In the genomic region with DNA sequence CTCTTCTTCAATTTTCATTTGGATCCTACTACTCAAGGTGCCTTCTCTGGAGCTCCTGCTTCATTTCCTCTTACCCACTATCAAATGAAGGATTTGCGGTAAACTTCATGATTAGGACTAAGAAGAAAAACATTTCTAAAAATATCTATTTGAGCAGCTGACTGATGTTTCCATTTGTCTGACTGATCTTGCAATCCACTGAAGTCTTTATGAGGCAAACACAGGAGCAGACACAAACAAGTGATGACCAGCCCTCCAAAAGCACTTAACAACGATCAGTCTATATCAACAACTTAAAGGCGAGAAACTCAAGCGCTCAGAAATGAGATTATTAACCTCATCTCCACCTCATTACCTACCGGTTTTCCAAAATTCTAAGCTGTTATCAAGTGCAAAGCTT, we compare ENCODE assay signal across 21 cellular contexts. TPM values are rescaled to one million over a fixed set of nuclear protein-coding genes. Genes with fewer than 3 reads are reported as not detected.
DNase-seq lines count a peak whose midpoint lies in the region; ATAC-seq and TF ChIP-seq lines count a peak whose summit lies in the region.
"Had no signal": no experiment of that assay in that cellular context is flagged by ENCODE, and none has a peak within 500 bp of the region (broad histone marks: within the 10 kb centered on the region; RNA-seq: fewer than 3 reads in every experiment).

No MANE protein-coding gene starts in this region.

- H2AFZ ChIP-seq in hepatocyte, result no peak overlapping the region

- peak; percentile 9 for DNase-seq in brain microvascular endothelial cell
- DNase-seq in hepatocyte (ENCODE audit: low spot score), result no peak
- DNase-seq in caudate nucleus (lab: John Stamatoyannopoulos, UW), result no peak
- no peak for DNase-seq in thyroid gland
- DNase-seq: activated CD4-positive, alpha-beta T cell treated with anti-CD3 and anti-CD28 coated beads for 48 hours; activated CD8-positive, alpha-beta memory T cell treated with anti-CD3 and anti-CD28 coated beads, Interleukin-2, amount 10 ng/mL, durations not matched to agents 7 days and 5 days; CD4-positive, CD25-positive, alpha-beta regulatory T cell; effector memory CD4-positive, alpha-beta T cell; KBM-7; MV-4-11; NCI-H2171 treated with DMSO at 0.1 percent for 48 hours; NCI-H526 treated with DMSO at 0.1 percent for 48 hours; T-helper 1 cell had no signal

- H3K36me3 ChIP-seq in BLaER1 treated with 17β-estradiol and CSF1 and Interleukin-3, amounts not matched to agents 10 nM and 100 nM, result peaks cover 0 to 69% (median 6%) of the 10 kb centered on the region in 11 experiments; a peak in 11 of 22 replicates
- H3K36me3 ChIP-seq in HUES6 (ENCODE audit: control insufficient read depth, insufficient read depth, low read length) (no peaks in the 10 kb centered on the region), brain microvascular endothelial cell (replicated peaks) (no peaks in the 10 kb centered on the region), hepatocyte (replicated peaks; ENCODE audit: insufficient read depth, low read depth) (no peaks in the 10 kb centered on the region), thyroid gland (no peaks in the 10 kb centered on the region)
- H3K36me3 ChIP-seq: esophagus muscularis mucosa, HAP-1 had no signal

- peak overlapping the region in 1 of 11 experiments; percentile 24; a peak in 2 of 22 replicates for H3K27ac ChIP-seq in BLaER1 treated with 17β-estradiol and CSF1 and Interleukin-3, amounts not matched to agents 10 nM and 100 nM
- 0 out of 2 replicates have a peak overlapping the region, but pooled peaks have one; percentile 2 for H3K27ac ChIP-seq in HUES6 (ENCODE audit: low read depth, low read length)
- no peak overlapping the region for H3K27ac ChIP-seq in brain microvascular endothelial cell
- H3K27ac ChIP-seq in hepatocyte, result no peak overlapping the region
- no peak overlapping the region for H3K27ac ChIP-seq in caudate nucleus (ENCODE audit: low read depth, low read length)
- H3K27ac ChIP-seq in thyroid gland, result no peak overlapping the region
- H3K27ac ChIP-seq: esophagus muscularis mucosa had no signal

- H3K9me3 ChIP-seq in BLaER1 treated with 17β-estradiol and CSF1 and Interleukin-3, amounts not matched to agents 10 nM and 100 nM (replicated peaks in 1 of 11), result peaks cover 6 to 29% (median 21%) of the 10 kb centered on the region in 11 experiments; a peak in 18 of 22 replicates
- H3K9me3 ChIP-seq in HUES6 (ENCODE audit: control insufficient read depth, insufficient read depth, low read depth, low read length), result 0 out of 2 replicates have a peak, but pooled peaks cover 9% of the 10 kb centered on the region
- H3K9me3 ChIP-seq in hepatocyte (ENCODE audit: low read depth), result no peaks in the 10 kb centered on the region
- H3K9me3 ChIP-seq in thyroid gland, result no peaks in the 10 kb centered on the region
- H3K9me3 ChIP-seq: esophagus muscularis mucosa, HAP-1 had no signal

- WGBS in hepatocyte (ENCODE audit: low lambda C conversion rate, missing lambda C conversion rate), result 59% methylated on average over 5 of the region's 5 CpGs
- 63 to 73% methylated on average over 5 of the region's 5 CpGs for WGBS in thyroid gland, 2 donors

- H3K27me3 ChIP-seq in BLaER1 treated with 17β-estradiol and CSF1 and Interleukin-3, amounts not matched to agents 10 nM and 100 nM, result no peaks in the 10 kb centered on the region
- H3K27me3 ChIP-seq in HUES6 (ENCODE audit: control insufficient read depth, insufficient read depth, low read length) (no peaks in the 10 kb centered on the region), brain microvascular endothelial cell (replicated peaks) (no peaks in the 10 kb centered on the region), hepatocyte (no peaks in the 10 kb centered on the region), thyroid gland (no peaks in the 10 kb centered on the region)
- H3K27me3 ChIP-seq: esophagus muscularis mucosa had no signal

- H3K9me2 ChIP-seq in hepatocyte (replicated peaks; ENCODE audit: insufficient read depth), result no peaks in the 10 kb centered on the region

- no peak overlapping the region for H3K9ac ChIP-seq in BLaER1 treated with 17β-estradiol and CSF1 and Interleukin-3, amounts not matched to agents 10 nM and 100 nM
- H3K9ac ChIP-seq in HUES6 (ENCODE audit: low read length), result no peak overlapping the region

- in situ Hi-C loops in brain microvascular endothelial cell (cut with HindIII; ENCODE audit: low pct_ligation_motif_present, low sequenced_read_pairs), result no loop called here

- H3K4me2 ChIP-seq in BLaER1 treated with 17β-estradiol and CSF1 and Interleukin-3, amounts not matched to agents 10 nM and 100 nM, result peak overlapping the region in 9 of 11 experiments; percentile 3 to 50 (median 17); a peak in 9 of 22 replicates
- H3K4me2 ChIP-seq in hepatocyte, result peak overlapping the region; percentile 23

- peaks cover 68% of the 10 kb centered on the region for H3K79me2 ChIP-seq in hepatocyte

- no peak for ATAC-seq in GM21423 (IDR thresholded peaks at IDR 0.05; ENCODE audit: unreplicated experiment)
- ATAC-seq in GM21619 (IDR thresholded peaks at IDR 0.05; ENCODE audit: unreplicated experiment), result no peak
- ATAC-seq: activated CD8-positive, alpha-beta memory T cell treated with anti-CD3 and anti-CD28 coated beads, Interleukin-2, amount 10 ng/mL, durations not matched to agents 7 days and 5 days; activated T-helper 17 cell treated with anti-CD3 and anti-CD28 coated beads, Interleukin-2, amount 50 U/mL, for 72 hours; left lobe of liver had no signal

- no peak for TF ChIP-seq POLR2A in thyroid gland (IDR thresholded peaks at IDR 0.05)

- peaks cover 0 to 33% (median 8%) of the 10 kb centered on the region in 10 experiments; a peak in 14 of 20 replicates for H3K4me1 ChIP-seq in BLaER1 treated with 17β-estradiol and CSF1 and Interleukin-3, amounts not matched to agents 10 nM and 100 nM
- peaks cover 33% of the 10 kb centered on the region for H3K4me1 ChIP-seq in HUES6 (ENCODE audit: control insufficient read depth, insufficient read depth, low read length)
- H3K4me1 ChIP-seq in hepatocyte (ENCODE audit: insufficient read depth), result no peaks in the 10 kb centered on the region
- peaks cover 0 to 7% of the 10 kb centered on the region in 2 donors for H3K4me1 ChIP-seq in thyroid gland

- intact Hi-C loops in thyroid gland (cut with DNase I), result no loop called here

- peaks cover 0 to 89% (median 0%) of the 10 kb centered on the region in 11 experiments; a peak in 5 of 22 replicates for H4K20me1 ChIP-seq in BLaER1 treated with 17β-estradiol and CSF1 and Interleukin-3, amounts not matched to agents 10 nM and 100 nM
- no peaks in the 10 kb centered on the region for H4K20me1 ChIP-seq in hepatocyte (ENCODE audit: insufficient read depth, poor library complexity, severe bottlenecking)

- H3K4me3 ChIP-seq in BLaER1 treated with 17β-estradiol and CSF1 and Interleukin-3, amounts not matched to agents 10 nM and 100 nM, result no peak overlapping the region
- H3K4me3 ChIP-seq in HUES6 (ENCODE audit: low read depth, low read length), result no peak overlapping the region
- no peak overlapping the region for H3K4me3 ChIP-seq in brain microvascular endothelial cell (ENCODE audit: low read depth, low read length)
- H3K4me3 ChIP-seq in hepatocyte, result no peak overlapping the region
- H3K4me3 ChIP-seq in thyroid gland (replicated peaks in 1 of 3), result no peak overlapping the region
- H3K4me3 ChIP-seq: esophagus muscularis mucosa, HAP-1 had no signal

- TF ChIP-seq CTCF in brain microvascular endothelial cell (IDR thresholded peaks at IDR 0.05; ENCODE audit: low read depth, low read length, missing control alignments) (no peak), hepatocyte (IDR thresholded peaks at IDR 0.05; ENCODE audit: poor library complexity) (no peak), thyroid gland (IDR thresholded peaks at IDR 0.05) (no peak)

RNA-seq across cellular contexts. Expression of a gene that starts 26.2 kb away (rescaled TPM):
- total RNA-seq in hepatocyte (73.0 and 82.5 TPM in 2 replicates), thyroid gland (100 to 1,000 TPM in 1 of 4 donors, 10 to 100 TPM in 3; 69.8 to 112 (median 77.6) TPM)
- 20.1 and 21.4 TPM in 2 replicates for polyA plus RNA-seq in hepatocyte
